In genomic region chr22:39355805-39356204, GRCh38 we compare ENCODE assay signal across 5 cellular contexts. TPM values are rescaled to one million over a fixed set of nuclear protein-coding genes. Genes with fewer than 3 reads are reported as not detected.
DNase-seq lines count a peak whose midpoint lies in the region; TF ChIP-seq lines count a peak whose summit lies in the region.
"Not testable (repeated sequence)": the region's sequence is repeated elsewhere in the genome, so short reads cannot be mapped to it uniquely, and the experiment has no call there.
"Had no signal": no experiment of that assay in that cellular context is flagged by ENCODE, and none has a peak within 500 bp of the region (broad histone marks: within the 10 kb centered on the region; RNA-seq: fewer than 3 reads in every experiment).

No MANE protein-coding gene starts in this region.

- not testable (repeated sequence) for H3K36me3 Mint-ChIP-seq in neural crest cell (ENCODE audit: low read depth)

- not testable (repeated sequence) for TF ChIP-seq CTCF in WERI-Rb-1 (IDR thresholded peaks at IDR 0.05; ENCODE audit: low read depth, low read length); neural crest cell (conservative IDR thresholded peaks at IDR 0.05)

- not testable (repeated sequence) for H3K27ac Mint-ChIP-seq in neural crest cell (ENCODE audit: unreplicated experiment)

- peaks cover 27% of the 10 kb centered on the region for H3K4me1 Mint-ChIP-seq in neural crest cell

- peak overlapping the region in 9 of 11 experiments; percentile 24 to 65 (median 55); a peak in 16 of 22 replicates for H3K4me2 ChIP-seq in BLaER1 treated with 17β-estradiol and CSF1 and Interleukin-3, amounts not matched to agents 10 nM and 100 nM

- H3K9me3 Mint-ChIP-seq in neural crest cell, result not testable (repeated sequence)

- not testable (repeated sequence) for H3K27me3 ChIP-seq in BLaER1 treated with 17β-estradiol and CSF1 and Interleukin-3, amounts not matched to agents 10 nM and 100 nM; WERI-Rb-1 (ENCODE audit: insufficient read depth, low read depth, severe bottlenecking)

- H3K4me3 Mint-ChIP-seq in neural crest cell, result peak overlapping the region; percentile 19

- peaks cover 0 to 96% (median 78%) of the 10 kb centered on the region in 11 experiments; a peak in 19 of 22 replicates for H4K20me1 ChIP-seq in BLaER1 treated with 17β-estradiol and CSF1 and Interleukin-3, amounts not matched to agents 10 nM and 100 nM

- H3K4me3 ChIP-seq in BLaER1 treated with 17β-estradiol and CSF1 and Interleukin-3, amounts not matched to agents 10 nM and 100 nM; WERI-Rb-1 (ENCODE audit: low read depth, low read length): not testable (repeated sequence)

- H3K4me1 ChIP-seq in BLaER1 treated with 17β-estradiol and CSF1 and Interleukin-3, amounts not matched to agents 10 nM and 100 nM, result peaks cover 44 to 90% (median 81%) of the 10 kb centered on the region in 10 experiments

- H3K27me3 Mint-ChIP-seq in neural crest cell (ENCODE audit: low read depth), result not testable (repeated sequence)

- DNase-seq in WERI-Rb-1; neural crest cell (ENCODE audit: low read depth, low spot score): not testable (repeated sequence)
- DNase-seq in cerebellar cortex (ENCODE audit: low spot score), result peak; percentile 3

- H3K36me3 ChIP-seq in BLaER1 treated with 17β-estradiol and CSF1 and Interleukin-3, amounts not matched to agents 10 nM and 100 nM, result peaks cover 0 to 34% (median 8%) of the 10 kb centered on the region in 11 experiments; a peak in 11 of 22 replicates
- peaks cover 19% of the 10 kb centered on the region for H3K36me3 ChIP-seq in WERI-Rb-1

- 0 out of 22 replicates have a peak overlapping the region, but pooled peaks of 1 of the 11 experiments have one; percentile 20 for H3K9ac ChIP-seq in BLaER1 treated with 17β-estradiol and CSF1 and Interleukin-3, amounts not matched to agents 10 nM and 100 nM

- H3K27ac ChIP-seq in BLaER1 treated with 17β-estradiol and CSF1 and Interleukin-3, amounts not matched to agents 10 nM and 100 nM, result peak overlapping the region in 2 of 11 experiments; percentile 32 to 38; a peak in 2 of 22 replicates
- H3K27ac ChIP-seq in WERI-Rb-1, result peak overlapping the region; percentile 87

- not testable (repeated sequence) for H3K9me3 ChIP-seq in BLaER1 treated with 17β-estradiol and CSF1 and Interleukin-3, amounts not matched to agents 10 nM and 100 nM (replicated peaks in 1 of 11); WERI-Rb-1 (ENCODE audit: severe bottlenecking)

RNA-seq across cellular contexts. Expression of gene SYNGR1, which starts 6.0 kb away (rescaled TPM):
- total RNA-seq in neural crest cell, result 30.0 and 30.4 TPM in 2 replicates
- total RNA-seq: CD4-positive, alpha-beta memory T cell had no signal

RNA-seq across cellular contexts. Expression of gene RPL3, which starts 36.4 kb away (rescaled TPM):
- total RNA-seq in neural crest cell, result 2,294 and 2,333 TPM in 2 replicates

RNA-seq across cellular contexts. Expression of gene TAB1, which starts 43.8 kb away (rescaled TPM):
- total RNA-seq in neural crest cell, result 33.8 and 38.3 TPM in 2 replicates
